1 cellular context compared by ENCODE assay signal in the genomic region with DNA sequence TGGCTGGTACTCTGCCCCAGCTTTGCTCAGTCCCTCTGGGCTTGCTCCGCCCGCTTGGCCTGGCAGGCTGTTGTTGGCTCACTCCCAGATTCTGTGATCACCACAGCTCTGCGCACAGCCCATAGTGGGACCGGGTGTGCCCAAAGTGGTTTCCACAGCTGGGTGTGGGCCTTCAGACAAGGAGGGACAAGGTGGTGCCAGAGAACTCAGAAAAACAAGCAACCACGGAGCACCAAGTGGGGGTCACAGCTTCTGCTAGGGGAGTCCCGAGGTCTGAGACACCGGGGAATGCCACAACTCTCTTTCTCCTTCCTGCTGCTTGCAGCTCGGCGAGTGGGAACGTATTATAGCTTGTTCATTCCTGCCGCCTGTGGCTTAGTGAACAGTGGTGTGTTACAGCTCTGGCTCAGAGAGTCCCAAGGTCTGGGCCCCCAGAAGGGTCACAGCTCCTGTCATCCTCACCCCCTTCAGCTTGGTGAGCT.
TF ChIP-seq lines count a peak whose summit lies in the region.

No MANE protein-coding gene starts in this region.

TF ChIP-seq in HepG2, 621 proteins besides CTCF, POLR2A, EP300 and RAD21 (continued from another document):
- TF ChIP-seq, protein P1, sequence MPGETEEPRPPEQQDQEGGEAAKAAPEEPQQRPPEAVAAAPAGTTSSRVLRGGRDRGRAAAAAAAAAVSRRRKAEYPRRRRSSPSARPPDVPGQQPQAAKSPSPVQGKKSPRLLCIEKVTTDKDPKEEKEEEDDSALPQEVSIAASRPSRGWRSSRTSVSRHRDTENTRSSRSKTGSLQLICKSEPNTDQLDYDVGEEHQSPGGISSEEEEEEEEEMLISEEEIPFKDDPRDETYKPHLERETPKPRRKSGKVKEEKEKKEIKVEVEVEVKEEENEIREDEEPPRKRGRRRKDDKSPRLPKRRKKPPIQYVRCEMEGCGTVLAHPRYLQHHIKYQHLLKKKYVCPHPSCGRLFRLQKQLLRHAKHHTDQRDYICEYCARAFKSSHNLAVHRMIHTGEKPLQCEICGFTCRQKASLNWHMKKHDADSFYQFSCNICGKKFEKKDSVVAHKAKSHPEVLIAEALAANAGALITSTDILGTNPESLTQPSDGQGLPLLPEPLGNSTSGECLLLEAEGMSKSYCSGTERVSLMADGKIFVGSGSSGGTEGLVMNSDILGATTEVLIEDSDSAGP (CRISPR knock-in tag; IDR thresholded peaks at IDR 0.05; ENCODE audit: borderline replicate concordance): no peak
- TF ChIP-seq ZBTB4 (CRISPR knock-in tag; IDR thresholded peaks at IDR 0.05; ENCODE audit: borderline replicate concordance) (peak; percentile 69; the same call in 1 of the 2 replicates), CSRNP2 (CRISPR knock-in tag; conservative IDR thresholded peaks at IDR 0.05; ENCODE audit: low read depth) (no peak), TSC22D2 (CRISPR knock-in tag; IDR thresholded peaks at IDR 0.05; ENCODE audit: borderline replicate concordance) (no peak), KDM5B (CRISPR knock-in tag; IDR thresholded peaks at IDR 0.05; ENCODE audit: borderline replicate concordance) (0 out of 2 replicates have a peak, but pooled peaks have one; percentile 4), SMAD1 (CRISPR knock-in tag; IDR thresholded peaks at IDR 0.05; ENCODE audit: borderline replicate concordance, low read depth) (no peak), MAF1 (CRISPR knock-in tag; IDR thresholded peaks at IDR 0.05; ENCODE audit: borderline replicate concordance) (no peak), HNRNPLL (IDR thresholded peaks at IDR 0.05; ENCODE audit: low read depth, low read length, poor library complexity, severe bottlenecking) (no peak), ZNF33B (CRISPR knock-in tag; IDR thresholded peaks at IDR 0.05) (no peak), ZKSCAN8 (CRISPR knock-in tag; IDR thresholded peaks at IDR 0.05; ENCODE audit: borderline replicate concordance) (no peak), ZBTB10 (CRISPR knock-in tag; IDR thresholded peaks at IDR 0.05; ENCODE audit: borderline replicate concordance) (no peak), SMC3 (IDR thresholded peaks at IDR 0.05; ENCODE audit: low read length) (no peak), MEF2D (CRISPR knock-in tag; IDR thresholded peaks at IDR 0.05) (no peak), REPIN1 (CRISPR knock-in tag; IDR thresholded peaks at IDR 0.05; ENCODE audit: borderline replicate concordance, low read depth) (no peak), ZNF460 (CRISPR knock-in tag; IDR thresholded peaks at IDR 0.05; ENCODE audit: borderline replicate concordance) (no peak)
- TF ChIP-seq, protein P2, sequence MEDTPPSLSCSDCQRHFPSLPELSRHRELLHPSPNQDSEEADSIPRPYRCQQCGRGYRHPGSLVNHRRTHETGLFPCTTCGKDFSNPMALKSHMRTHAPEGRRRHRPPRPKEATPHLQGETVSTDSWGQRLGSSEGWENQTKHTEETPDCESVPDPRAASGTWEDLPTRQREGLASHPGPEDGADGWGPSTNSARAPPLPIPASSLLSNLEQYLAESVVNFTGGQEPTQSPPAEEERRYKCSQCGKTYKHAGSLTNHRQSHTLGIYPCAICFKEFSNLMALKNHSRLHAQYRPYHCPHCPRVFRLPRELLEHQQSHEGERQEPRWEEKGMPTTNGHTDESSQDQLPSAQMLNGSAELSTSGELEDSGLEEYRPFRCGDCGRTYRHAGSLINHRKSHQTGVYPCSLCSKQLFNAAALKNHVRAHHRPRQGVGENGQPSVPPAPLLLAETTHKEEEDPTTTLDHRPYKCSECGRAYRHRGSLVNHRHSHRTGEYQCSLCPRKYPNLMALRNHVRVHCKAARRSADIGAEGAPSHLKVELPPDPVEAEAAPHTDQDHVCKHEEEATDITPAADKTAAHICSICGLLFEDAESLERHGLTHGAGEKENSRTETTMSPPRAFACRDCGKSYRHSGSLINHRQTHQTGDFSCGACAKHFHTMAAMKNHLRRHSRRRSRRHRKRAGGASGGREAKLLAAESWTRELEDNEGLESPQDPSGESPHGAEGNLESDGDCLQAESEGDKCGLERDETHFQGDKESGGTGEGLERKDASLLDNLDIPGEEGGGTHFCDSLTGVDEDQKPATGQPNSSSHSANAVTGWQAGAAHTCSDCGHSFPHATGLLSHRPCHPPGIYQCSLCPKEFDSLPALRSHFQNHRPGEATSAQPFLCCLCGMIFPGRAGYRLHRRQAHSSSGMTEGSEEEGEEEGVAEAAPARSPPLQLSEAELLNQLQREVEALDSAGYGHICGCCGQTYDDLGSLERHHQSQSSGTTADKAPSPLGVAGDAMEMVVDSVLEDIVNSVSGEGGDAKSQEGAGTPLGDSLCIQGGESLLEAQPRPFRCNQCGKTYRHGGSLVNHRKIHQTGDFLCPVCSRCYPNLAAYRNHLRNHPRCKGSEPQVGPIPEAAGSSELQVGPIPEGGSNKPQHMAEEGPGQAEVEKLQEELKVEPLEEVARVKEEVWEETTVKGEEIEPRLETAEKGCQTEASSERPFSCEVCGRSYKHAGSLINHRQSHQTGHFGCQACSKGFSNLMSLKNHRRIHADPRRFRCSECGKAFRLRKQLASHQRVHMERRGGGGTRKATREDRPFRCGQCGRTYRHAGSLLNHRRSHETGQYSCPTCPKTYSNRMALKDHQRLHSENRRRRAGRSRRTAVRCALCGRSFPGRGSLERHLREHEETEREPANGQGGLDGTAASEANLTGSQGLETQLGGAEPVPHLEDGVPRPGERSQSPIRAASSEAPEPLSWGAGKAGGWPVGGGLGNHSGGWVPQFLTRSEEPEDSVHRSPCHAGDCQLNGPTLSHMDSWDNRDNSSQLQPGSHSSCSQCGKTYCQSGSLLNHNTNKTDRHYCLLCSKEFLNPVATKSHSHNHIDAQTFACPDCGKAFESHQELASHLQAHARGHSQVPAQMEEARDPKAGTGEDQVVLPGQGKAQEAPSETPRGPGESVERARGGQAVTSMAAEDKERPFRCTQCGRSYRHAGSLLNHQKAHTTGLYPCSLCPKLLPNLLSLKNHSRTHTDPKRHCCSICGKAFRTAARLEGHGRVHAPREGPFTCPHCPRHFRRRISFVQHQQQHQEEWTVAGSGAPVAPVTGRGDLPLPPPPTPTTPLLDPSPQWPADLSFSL (CRISPR knock-in tag; IDR thresholded peaks at IDR 0.05): no peak
- TF ChIP-seq, protein P3, sequence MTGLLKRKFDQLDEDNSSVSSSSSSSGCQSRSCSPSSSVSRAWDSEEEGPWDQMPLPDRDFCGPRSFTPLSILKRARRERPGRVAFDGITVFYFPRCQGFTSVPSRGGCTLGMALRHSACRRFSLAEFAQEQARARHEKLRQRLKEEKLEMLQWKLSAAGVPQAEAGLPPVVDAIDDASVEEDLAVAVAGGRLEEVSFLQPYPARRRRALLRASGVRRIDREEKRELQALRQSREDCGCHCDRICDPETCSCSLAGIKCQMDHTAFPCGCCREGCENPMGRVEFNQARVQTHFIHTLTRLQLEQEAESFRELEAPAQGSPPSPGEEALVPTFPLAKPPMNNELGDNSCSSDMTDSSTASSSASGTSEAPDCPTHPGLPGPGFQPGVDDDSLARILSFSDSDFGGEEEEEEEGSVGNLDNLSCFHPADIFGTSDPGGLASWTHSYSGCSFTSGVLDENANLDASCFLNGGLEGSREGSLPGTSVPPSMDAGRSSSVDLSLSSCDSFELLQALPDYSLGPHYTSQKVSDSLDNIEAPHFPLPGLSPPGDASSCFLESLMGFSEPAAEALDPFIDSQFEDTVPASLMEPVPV (CRISPR knock-in tag; IDR thresholded peaks at IDR 0.05): no peak
- TF ChIP-seq, protein P4, sequence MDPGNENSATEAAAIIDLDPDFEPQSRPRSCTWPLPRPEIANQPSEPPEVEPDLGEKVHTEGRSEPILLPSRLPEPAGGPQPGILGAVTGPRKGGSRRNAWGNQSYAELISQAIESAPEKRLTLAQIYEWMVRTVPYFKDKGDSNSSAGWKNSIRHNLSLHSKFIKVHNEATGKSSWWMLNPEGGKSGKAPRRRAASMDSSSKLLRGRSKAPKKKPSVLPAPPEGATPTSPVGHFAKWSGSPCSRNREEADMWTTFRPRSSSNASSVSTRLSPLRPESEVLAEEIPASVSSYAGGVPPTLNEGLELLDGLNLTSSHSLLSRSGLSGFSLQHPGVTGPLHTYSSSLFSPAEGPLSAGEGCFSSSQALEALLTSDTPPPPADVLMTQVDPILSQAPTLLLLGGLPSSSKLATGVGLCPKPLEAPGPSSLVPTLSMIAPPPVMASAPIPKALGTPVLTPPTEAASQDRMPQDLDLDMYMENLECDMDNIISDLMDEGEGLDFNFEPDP (CRISPR knock-in tag; conservative IDR thresholded peaks at IDR 0.05): 0 out of 2 replicates have a peak, but pooled peaks have one; percentile 51
TF ChIP-seq in HepG2: peak in this region for 7.
